9 cellular contexts compared by ENCODE assay signal in the genomic region with DNA sequence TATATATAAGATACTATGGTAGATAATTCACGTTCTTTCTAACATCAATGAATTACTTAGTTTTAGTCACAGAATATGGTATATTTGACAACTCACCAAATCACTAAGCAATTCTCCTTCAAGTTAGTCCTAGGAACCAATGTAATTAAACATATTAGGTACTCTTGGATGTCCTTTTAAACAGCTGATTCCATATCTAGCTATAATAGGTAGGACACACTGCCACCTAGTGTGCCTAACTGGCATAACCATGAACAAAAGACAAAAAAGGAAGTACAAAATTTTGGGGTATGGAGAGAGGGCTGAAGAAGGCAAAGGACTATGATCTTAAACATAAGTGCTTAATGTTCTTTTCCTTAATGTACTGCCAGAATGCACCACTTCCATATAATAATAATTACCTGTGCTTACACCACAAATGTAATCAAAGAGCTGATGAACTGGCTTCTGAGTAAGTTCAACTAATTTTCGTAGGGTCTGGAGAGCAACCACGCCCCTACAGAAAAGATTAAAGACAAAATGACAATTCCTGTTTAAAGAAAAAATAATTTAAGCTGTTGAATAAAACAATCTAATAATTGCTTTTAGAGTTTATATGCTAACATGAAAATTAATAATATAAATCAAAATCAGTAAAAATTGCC. TPM values are rescaled to one million over a fixed set of nuclear protein-coding genes. Genes with fewer than 3 reads are reported as not detected.
DNase-seq lines count a peak whose midpoint lies in the region; ATAC-seq, FAIRE-seq and TF ChIP-seq lines count a peak whose summit lies in the region.
"Had no signal": no experiment of that assay in that cellular context is flagged by ENCODE, and none has a peak within 500 bp of the region (broad histone marks: within the 10 kb centered on the region; RNA-seq: fewer than 3 reads in every experiment).

No MANE protein-coding gene starts in this region.

- H3K4me1 ChIP-seq in HepG2 (ENCODE audit: insufficient read depth, low read length) = no peaks in the 10 kb centered on the region

- TF ChIP-seq CTCF in HFFc6 (IDR thresholded peaks at IDR 0.05) (peak; percentile 91), SU-DHL-6 (IDR thresholded peaks at IDR 0.05; ENCODE audit: insufficient read depth, low read length, poor library complexity, severe bottlenecking) (peak; percentile 97), HepG2 (CRISPR knock-in tag; IDR thresholded peaks at IDR 0.05) (peak; percentile 84)

- POLR2A ChIA-PET in HepG2 (lab: Yijun Ruan, JAX) = interaction anchor here (0.5 kb wide), 1 partner anchor 28 kb away, joined by 3 read pairs; a partner anchor contains a TSS

- in situ Hi-C loops in HepG2 (cut with HindIII; ENCODE audit: extremely low pct_ligation_motif_present, low pct_unique_long_range_greater_than_20kb) = no loop called here

- H3K36me3 Mint-ChIP-seq in HFFc6 (ENCODE audit: low read depth) = 0 out of 2 replicates have a peak, but pooled peaks cover 6% of the 10 kb centered on the region
- H3K36me3 Mint-ChIP-seq in central memory CD8-positive, alpha-beta T cell (ENCODE audit: insufficient read depth) = peaks cover 33% of the 10 kb centered on the region
- peaks cover 92% of the 10 kb centered on the region for H3K36me3 Mint-ChIP-seq in stimulated activated effector memory CD8-positive, alpha-beta T cell treated with anti-CD3 and anti-CD28 coated beads, Interleukin-12 subunit alpha, Interleukin-12 subunit beta, amount 100 ng/mL, for 72 hours

- 96% methylated on average over 3 of the region's 3 CpGs for WGBS in HepG2 (ENCODE audit: low lambda C conversion rate)

- H3K4me2 ChIP-seq in SU-DHL-6 (ENCODE audit: low read depth, low read length, poor library complexity, severe bottlenecking) (peak overlapping the region; percentile 25), HepG2 (ENCODE audit: low read depth, low read length) (no peak overlapping the region)
- H3K4me2 ChIP-seq: BLaER1 had no signal

- intact Hi-C loops in HepG2 (cut with micrococcal nuclease; ENCODE audit: unreplicated experiment) = loop anchor here (1.0 to 2.0 kb wide), 2 partner anchors 44 to 316 kb away; no protein-coding TSS in a partner anchor

- TF ChIP-seq POLR2A in HepG2 (IDR thresholded peaks at IDR 0.05; ENCODE audit: insufficient read depth in 1 of 2, low read depth in 2 of 2, low read length in 2 of 2) = no peak

- H3K4me3 Mint-ChIP-seq in HFFc6 = no peak overlapping the region
- no peak overlapping the region for H3K4me3 Mint-ChIP-seq in central memory CD8-positive, alpha-beta T cell
- H3K4me3 Mint-ChIP-seq in stimulated activated effector memory CD8-positive, alpha-beta T cell treated with anti-CD3 and anti-CD28 coated beads, Interleukin-12 subunit alpha, Interleukin-12 subunit beta, amount 100 ng/mL, for 72 hours = no peak overlapping the region

- peaks cover 29% of the 10 kb centered on the region; the same call in 1 of the 2 replicates for H3K36me3 ChIP-seq in SU-DHL-6 (ENCODE audit: low read length)
- no peaks in the 10 kb centered on the region; a peak in 2 of 5 replicates for H3K36me3 ChIP-seq in HepG2 (replicated peaks in 1 of 2; ENCODE audit: control insufficient read depth in 1 of 2, insufficient read depth in 2 of 2, low read length in 2 of 2)

- ATAC-seq in central memory CD8-positive, alpha-beta T cell (replicated peaks; ENCODE audit: extremely low read depth, poor library complexity, severe bottlenecking) = peak; percentile 28
- ATAC-seq in HepG2 = no peak; the same call in 2 of the 3 replicates
- peak; percentile 39 for ATAC-seq in stimulated activated effector memory CD8-positive, alpha-beta T cell treated with anti-CD3 and anti-CD28 coated beads, Interleukin-12 subunit alpha, Interleukin-12 subunit beta, amount 100 ng/mL, for 72 hours

- no peak for TF ChIP-seq EP300 in HepG2 (IDR thresholded peaks at IDR 0.05; ENCODE audit: low read depth in 2 of 2, low read length in 2 of 2)
- no peak for TF ChIP-seq EP300 in HepG2 (CRISPR knock-in tag; IDR thresholded peaks at IDR 0.05; ENCODE audit: borderline replicate concordance)

- H3K9me2 ChIP-seq in SU-DHL-6 (replicated peaks; ENCODE audit: insufficient read depth, low read length) = no peaks in the 10 kb centered on the region

- H3K9ac ChIP-seq in SU-DHL-6 (ENCODE audit: low read length) (no peak overlapping the region), HepG2 (ENCODE audit: insufficient read depth, low read depth, low read length) (no peak overlapping the region)
- H3K9ac ChIP-seq: BLaER1 had no signal

- peaks cover 11% of the 10 kb centered on the region for H3K4me1 Mint-ChIP-seq in HFFc6 (ENCODE audit: low read depth)
- H3K4me1 Mint-ChIP-seq in central memory CD8-positive, alpha-beta T cell = peaks cover 5% of the 10 kb centered on the region
- H3K4me1 Mint-ChIP-seq in stimulated activated effector memory CD8-positive, alpha-beta T cell treated with anti-CD3 and anti-CD28 coated beads, Interleukin-12 subunit alpha, Interleukin-12 subunit beta, amount 100 ng/mL, for 72 hours = no peaks in the 10 kb centered on the region

- H3K4me3 ChIP-seq in SU-DHL-6 (ENCODE audit: insufficient read depth, low read length, poor library complexity, severe bottlenecking) = no peak overlapping the region
- no peak overlapping the region for H3K4me3 ChIP-seq in HepG2 (replicated peaks in 1 of 3; ENCODE audit: insufficient read depth in 1 of 3, low read depth in 2 of 3, low read length in 3 of 3)
- H3K4me3 ChIP-seq: BLaER1 had no signal

- H2AFZ ChIP-seq in SU-DHL-6 (ENCODE audit: low read depth, low read length, severe bottlenecking) (no peak overlapping the region), HepG2 (ENCODE audit: low read length) (no peak overlapping the region)

- FAIRE-seq in HepG2 (lab: Jason Lieb, UNC) = peak; percentile 34

- H3F3A ChIP-seq in SU-DHL-6 (ENCODE audit: insufficient read depth) = peaks cover 10% of the 10 kb centered on the region; the same call in 1 of the 2 replicates

- H3K9me3 ChIP-seq in SU-DHL-6 (ENCODE audit: insufficient read depth, low read length) = no peaks in the 10 kb centered on the region
- H3K9me3 ChIP-seq in HepG2 (ENCODE audit: low read length) = no peaks in the 10 kb centered on the region
- H3K9me3 ChIP-seq: BLaER1 had no signal

- peak; percentile 48; the same call in 1 of the 2 replicates for TF ChIP-seq RAD21 in HepG2 (CRISPR knock-in tag; IDR thresholded peaks at IDR 0.05)

- H3K27ac ChIP-seq in SU-DHL-6 (ENCODE audit: low read depth, low read length) = peak overlapping the region; percentile 19; the same call in 1 of the 2 replicates
- H3K27ac ChIP-seq in HepG2 (ENCODE audit: extremely low read length, insufficient read depth, low read length) = no peak overlapping the region
- H3K27ac ChIP-seq: BLaER1 had no signal

- no peak overlapping the region for H3K27ac Mint-ChIP-seq in HFFc6
- H3K27ac Mint-ChIP-seq in central memory CD8-positive, alpha-beta T cell (ENCODE audit: low read depth) = no peak overlapping the region
- H3K27ac Mint-ChIP-seq in stimulated activated effector memory CD8-positive, alpha-beta T cell treated with anti-CD3 and anti-CD28 coated beads, Interleukin-12 subunit alpha, Interleukin-12 subunit beta, amount 100 ng/mL, for 72 hours = no peak overlapping the region

- CTCF ChIA-PET in HepG2 (lab: Yijun Ruan, JAX; ENCODE audit: low intra/inter-chr PET ratio, low total read pairs) = interaction anchor here (1.3 to 2.1 kb wide), 2 partner anchors 45 to 316 kb away, joined by 3 to 31 read pairs; no protein-coding TSS in a partner anchor

- no peaks in the 10 kb centered on the region for H3K27me3 Mint-ChIP-seq in HFFc6 (ENCODE audit: insufficient read depth)
- no peaks in the 10 kb centered on the region for H3K27me3 Mint-ChIP-seq in central memory CD8-positive, alpha-beta T cell

- no TSS peak for BruUV-seq in HepG2 (replicated peaks; lab: Mats Ljungman, UMichigan)

- DNase-seq in NCI-H510A treated with DMSO at 0.1 percent for 48 hours (lab: John Stamatoyannopoulos, UW) (peak; percentile 50), NCI-H510A (lab: John Stamatoyannopoulos, UW) (no peak), HFFc6 (peak; percentile 47), NCI-H1417 (lab: John Stamatoyannopoulos, UW) (peak; percentile 54 to 84 (median 79)), HepG2 (ENCODE audit: low spot score) (peak; percentile 52)
- peak in 1 of 2 donors; percentile 22 for DNase-seq in central memory CD8-positive, alpha-beta T cell (ENCODE audit: low spot score in 2 of 2)
- peak; percentile 11 to 67 for DNase-seq in stimulated activated effector memory CD8-positive, alpha-beta T cell treated with anti-CD3 and anti-CD28 coated beads, Interleukin-12 subunit alpha, Interleukin-12 subunit beta, amount 100 ng/mL, for 72 hours (ENCODE audit: low spot score in 2 of 2)

- H4K20me1 ChIP-seq in SU-DHL-6 (ENCODE audit: low read depth, low read length) (no peaks in the 10 kb centered on the region), HepG2 (ENCODE audit: insufficient read depth, low read length) (no peaks in the 10 kb centered on the region)
- H4K20me1 ChIP-seq: BLaER1 had no signal

- no peaks in the 10 kb centered on the region for H3K9me3 Mint-ChIP-seq in HFFc6
- no peaks in the 10 kb centered on the region for H3K9me3 Mint-ChIP-seq in central memory CD8-positive, alpha-beta T cell
- no peaks in the 10 kb centered on the region for H3K9me3 Mint-ChIP-seq in stimulated activated effector memory CD8-positive, alpha-beta T cell treated with anti-CD3 and anti-CD28 coated beads, Interleukin-12 subunit alpha, Interleukin-12 subunit beta, amount 100 ng/mL, for 72 hours

- H3K27me3 ChIP-seq in SU-DHL-6 (ENCODE audit: low read length) (no peaks in the 10 kb centered on the region), HepG2 (ENCODE audit: control insufficient read depth in 1 of 2, insufficient read depth in 2 of 2, low read length in 2 of 2) (no peaks in the 10 kb centered on the region)
- H3K27me3 ChIP-seq: BLaER1 had no signal

- H3K79me2 ChIP-seq in SU-DHL-6 (ENCODE audit: insufficient read depth, low read length) (no peaks in the 10 kb centered on the region), HepG2 (ENCODE audit: insufficient read depth, low read length) (no peaks in the 10 kb centered on the region)

RNA-seq across cellular contexts. Expression of a gene that starts 28.7 kb away (rescaled TPM):
- 10 to 100 TPM; 16.2 to 18.7 (median 17.8) TPM for total RNA-seq in HFFc6 (2021; fragmentation: NEBNext Ultra II Directional; extraction: Animal tissue kit (Norgen Biotek cat#: 25700))
- 11.4 and 15.6 TPM in 2 replicates for total RNA-seq in HepG2 (2016; rRNA removed; fragmentation: Illumina TruSeq; extraction: Trizol)
- total RNA-seq in HepG2 (2016; cell fraction: cytosol; rRNA removed; fragmentation: Illumina TruSeq; extraction: Trizol; ENCODE audit: low read depth) = 1.6 and 1.8 TPM in 2 replicates
- total RNA-seq in HepG2 (2016; cell fraction: insoluble cytoplasmic fraction; rRNA removed; fragmentation: Illumina TruSeq; extraction: Trizol) = 11.9 and 16.0 TPM in 2 replicates
- 4.4 and 5.3 TPM in 2 replicates for total RNA-seq in HepG2 (2016; cell fraction: membrane; rRNA removed; fragmentation: Illumina TruSeq; extraction: Trizol)
- 13.1 and 14.2 TPM in 2 replicates for total RNA-seq in HepG2 (2016; cell fraction: nucleus; rRNA removed; fragmentation: Illumina TruSeq; extraction: Trizol)
- polyA plus RNA-seq in HepG2 (2011; rRNA removed) = 5.4 and 6.3 TPM in 2 replicates
- 2.3 and 4.8 TPM in 2 replicates for polyA plus RNA-seq in HepG2 (2011; cell fraction: cytosol; rRNA removed)
- polyA plus RNA-seq in HepG2 (2011; cell fraction: nucleus; rRNA removed) = 2.2 and 2.9 TPM in 2 replicates
- polyA plus RNA-seq in HepG2 (2012) = 8.4 and 10.4 TPM in 2 replicates
- 0.59 and 0.73 TPM in 2 replicates for polyA plus RNA-seq in HepG2 (2016; cell fraction: cytosol; fragmentation: Illumina TruSeq; extraction: Trizol; ENCODE audit: low read depth)
- 9.3 and 13.2 TPM in 2 replicates for polyA plus RNA-seq in HepG2 (2016; cell fraction: insoluble cytoplasmic fraction; fragmentation: Illumina TruSeq; extraction: Trizol; ENCODE audit: low read depth)
- 1.6 and 1.7 TPM in 2 replicates for polyA plus RNA-seq in HepG2 (2016; cell fraction: membrane; fragmentation: Illumina TruSeq; extraction: Trizol; ENCODE audit: low read depth)
- polyA plus RNA-seq in HepG2 (2016; cell fraction: nucleus; fragmentation: Illumina TruSeq; extraction: Trizol; ENCODE audit: insufficient read depth, low read depth) = 8.2 and 8.3 TPM in 2 replicates
- 3.1 and 5.7 TPM in 2 replicates for polyA minus RNA-seq in HepG2 (2011; rRNA and poly(A)+ RNA removed; ENCODE audit: low replicate concordance)
- 12.7 and 15.6 TPM in 2 replicates for polyA minus RNA-seq in HepG2 (2011; cell fraction: cytosol; rRNA and poly(A)+ RNA removed)
- 21.5 and 29.8 TPM in 2 replicates for polyA minus RNA-seq in HepG2 (2011; cell fraction: nucleus; rRNA and poly(A)+ RNA removed)

RNA-seq across cellular contexts. Expression of a gene that starts 41.0 kb away (rescaled TPM):
- under 1 TPM; 0.27 to 0.51 (median 0.40) TPM for total RNA-seq in HFFc6 (2021; fragmentation: NEBNext Ultra II Directional; extraction: Animal tissue kit (Norgen Biotek cat#: 25700))
- total RNA-seq in HepG2 (2016; rRNA removed; fragmentation: Illumina TruSeq; extraction: Trizol) = 0.31 and 0.39 TPM in 2 replicates
- 0.18 TPM in 1 of 2 replicates, not detected in the other for total RNA-seq in HepG2 (2016; cell fraction: cytosol; rRNA removed; fragmentation: Illumina TruSeq; extraction: Trizol; ENCODE audit: low read depth)
- total RNA-seq in HepG2 (2016; cell fraction: insoluble cytoplasmic fraction; rRNA removed; fragmentation: Illumina TruSeq; extraction: Trizol) = 0.35 and 0.61 TPM in 2 replicates
- 0.07 and 0.15 TPM in 2 replicates for total RNA-seq in HepG2 (2016; cell fraction: membrane; rRNA removed; fragmentation: Illumina TruSeq; extraction: Trizol)
- total RNA-seq in HepG2 (2016; cell fraction: nucleus; rRNA removed; fragmentation: Illumina TruSeq; extraction: Trizol) = 0.91 and 1.6 TPM in 2 replicates
- 0.31 and 0.33 TPM in 2 replicates for polyA plus RNA-seq in HepG2 (2011; rRNA removed)
- polyA plus RNA-seq in HepG2 (2011; cell fraction: cytosol; rRNA removed) = 0.11 and 0.21 TPM in 2 replicates
- 0.10 and 0.16 TPM in 2 replicates for polyA plus RNA-seq in HepG2 (2011; cell fraction: nucleus; rRNA removed)
- polyA plus RNA-seq in HepG2 (2012) = 0.15 and 0.24 TPM in 2 replicates
- polyA plus RNA-seq in HepG2 (2016; cell fraction: cytosol; fragmentation: Illumina TruSeq; extraction: Trizol; ENCODE audit: low read depth) = 0.02 TPM in 1 of 2 replicates, not detected in the other
- 0.47 and 0.73 TPM in 2 replicates for polyA plus RNA-seq in HepG2 (2016; cell fraction: insoluble cytoplasmic fraction; fragmentation: Illumina TruSeq; extraction: Trizol; ENCODE audit: low read depth)
- 0.07 and 0.08 TPM in 2 replicates for polyA plus RNA-seq in HepG2 (2016; cell fraction: membrane; fragmentation: Illumina TruSeq; extraction: Trizol; ENCODE audit: low read depth)
- 1.9 and 2.0 TPM in 2 replicates for polyA plus RNA-seq in HepG2 (2016; cell fraction: nucleus; fragmentation: Illumina TruSeq; extraction: Trizol; ENCODE audit: insufficient read depth, low read depth)
- 0.42 and 0.90 TPM in 2 replicates for polyA minus RNA-seq in HepG2 (2011; rRNA and poly(A)+ RNA removed; ENCODE audit: low replicate concordance)
- 0.26 and 0.89 TPM in 2 replicates for polyA minus RNA-seq in HepG2 (2011; cell fraction: cytosol; rRNA and poly(A)+ RNA removed)
- polyA minus RNA-seq in HepG2 (2011; cell fraction: nucleus; rRNA and poly(A)+ RNA removed) = 0.75 and 1.3 TPM in 2 replicates
